20 cellular contexts compared by ENCODE assay signal in genomic region chr22:32142600-32142999, GRCh38. TPM values are rescaled to one million over a fixed set of nuclear protein-coding genes. Genes with fewer than 3 reads are reported as not detected.
A peak's percentile ranks its signal among the peaks of the same experiment; 100 is the strongest.
DNase-seq lines count a peak whose midpoint lies in the region; ATAC-seq and TF ChIP-seq lines count a peak whose summit lies in the region.
"Had no signal": no experiment of that assay in that cellular context is flagged by ENCODE, and none has a peak within 500 bp of the region (broad histone marks: within the 10 kb centered on the region; RNA-seq: fewer than 3 reads in every experiment).

No MANE protein-coding gene starts in this region.

- H3K36me3 Mint-ChIP-seq in T-helper 17 cell (ENCODE audit: low read depth): no peaks in the 10 kb centered on the region
- H3K36me3 Mint-ChIP-seq in activated naive CD4-positive, alpha-beta T cell treated with anti-CD3 and anti-CD28 coated beads, Interleukin-2, amount 50 U/mL, for 72 hours: peaks cover 7 to 11% of the 10 kb centered on the region in 2 donors
- H3K36me3 Mint-ChIP-seq in naive thymus-derived CD8-positive, alpha-beta T cell: peaks cover 0 to 6% (median 3%) of the 10 kb centered on the region in 3 donors

- no peak for ATAC-seq in T-helper 17 cell
- ATAC-seq in activated naive CD4-positive, alpha-beta T cell treated with anti-CD3 and anti-CD28 coated beads, Interleukin-2, amount 50 U/mL, for 72 hours: peak; percentile 17 to 68
- no peak for ATAC-seq in naive thymus-derived CD8-positive, alpha-beta T cell
- ATAC-seq in HG02885 (IDR thresholded peaks at IDR 0.05; ENCODE audit: poor library complexity, unreplicated experiment): no peak
- ATAC-seq: foreskin keratinocyte had no signal

- DNase-seq in activated CD4-positive, alpha-beta T cell treated with anti-CD3 and anti-CD28 coated beads for 4 hours: peak; percentile 28 to 44
- no peak for DNase-seq in activated CD4-positive, alpha-beta T cell treated with anti-CD3 and anti-CD28 coated beads, Interleukin-2, amount 50 U/mL, for 48 hours
- DNase-seq in T-helper 17 cell: no peak
- DNase-seq in activated naive CD4-positive, alpha-beta T cell treated with anti-CD3 and anti-CD28 coated beads, Interleukin-2, amount 50 U/mL, for 72 hours (ENCODE audit: low spot score in 2 of 2): no peak
- DNase-seq in naive thymus-derived CD8-positive, alpha-beta T cell: no peak
- no peak for DNase-seq in foreskin fibroblast
- no peak for DNase-seq in dedifferentiated amniotic fluid mesenchymal stem cell (ENCODE audit: extremely low spot score)
- DNase-seq: aorta, foreskin keratinocyte, hypothalamus, kidney, NCI-H2029 treated with DMSO at 0.1 percent for 48 hours, NCI-H526, nephron progenitor cell, SHP77, tibial artery had no signal

- no peak overlapping the region for H3K4me3 ChIP-seq in foreskin fibroblast (ENCODE audit: low read depth in 1 of 2, low read length in 2 of 2)
- H3K4me3 ChIP-seq: prostate gland, tibial artery had no signal

- peaks cover 44% of the 10 kb centered on the region for H3K4me1 Mint-ChIP-seq in T-helper 17 cell
- peaks cover 18 to 42% (median 27%) of the 10 kb centered on the region in 4 donors for H3K4me1 Mint-ChIP-seq in naive thymus-derived CD8-positive, alpha-beta T cell
- H3K4me1 Mint-ChIP-seq: nephron progenitor cell had no signal

- POLR2A ChIA-PET in naive thymus-derived CD8-positive, alpha-beta T cell (lab: Charles Lee): no interaction called here

- no peaks in the 10 kb centered on the region for H3K27me3 Mint-ChIP-seq in T-helper 17 cell
- no peaks in the 10 kb centered on the region for H3K27me3 Mint-ChIP-seq in naive thymus-derived CD8-positive, alpha-beta T cell
- H3K27me3 Mint-ChIP-seq: memory B cell had no signal

- H3K4me3 Mint-ChIP-seq in T-helper 17 cell: no peak overlapping the region
- H3K4me3 Mint-ChIP-seq in naive thymus-derived CD8-positive, alpha-beta T cell: no peak overlapping the region
- H3K4me3 Mint-ChIP-seq: memory B cell, nephron progenitor cell had no signal

- H3K27ac Mint-ChIP-seq in T-helper 17 cell: peak overlapping the region; percentile 91
- H3K27ac Mint-ChIP-seq in activated naive CD4-positive, alpha-beta T cell treated with anti-CD3 and anti-CD28 coated beads, Interleukin-2, amount 50 U/mL, for 72 hours: peak overlapping the region in 1 of 2 donors; percentile 66
- peak overlapping the region in 6 of 10 donors; percentile 4 to 80 (median 50) for H3K27ac Mint-ChIP-seq in naive thymus-derived CD8-positive, alpha-beta T cell
- H3K27ac Mint-ChIP-seq: memory B cell, nephron progenitor cell had no signal

- no peaks in the 10 kb centered on the region for H3K9me3 ChIP-seq in T-helper 17 cell (ENCODE audit: control insufficient read depth, low read length, poor library complexity, severe bottlenecking)
- H3K9me3 ChIP-seq: prostate gland, tibial artery had no signal

- H3K9me3 Mint-ChIP-seq in activated naive CD4-positive, alpha-beta T cell treated with anti-CD3 and anti-CD28 coated beads, Interleukin-2, amount 50 U/mL, for 72 hours: peaks cover 6 to 7% of the 10 kb centered on the region in 2 donors
- H3K9me3 Mint-ChIP-seq in naive thymus-derived CD8-positive, alpha-beta T cell: peaks cover 0 to 12% (median 7%) of the 10 kb centered on the region in 9 donors

- no peak for TF ChIP-seq CTCF in foreskin fibroblast (IDR thresholded peaks at IDR 0.05; ENCODE audit: low read depth, low read length)

RNA-seq across cellular contexts. Expression of gene C22orf42, which starts 16.5 kb away (rescaled TPM):
- total RNA-seq in T-helper 17 cell: not detected
- not detected for total RNA-seq in activated naive CD4-positive, alpha-beta T cell treated with anti-CD3 and anti-CD28 coated beads, Interleukin-2, amount 50 U/mL, for 72 hours
- not detected for total RNA-seq in naive thymus-derived CD8-positive, alpha-beta T cell
- not detected for polyA plus RNA-seq in naive thymus-derived CD8-positive, alpha-beta T cell
- total RNA-seq: aorta, foreskin keratinocyte, kidney, skeletal muscle tissue had no signal
- polyA plus RNA-seq: aorta, foreskin keratinocyte had no signal

Comparison
In these comparisons a context has a peak if more than half of its experiments do, and no peak if none do; other contexts are left out.
1. DNase-seq: peak in activated CD4-positive, alpha-beta T cell treated with anti-CD3 and anti-CD28 coated beads for 4 hours (2 of 2); none in activated CD4-positive, alpha-beta T cell treated with anti-CD3 and anti-CD28 coated beads, Interleukin-2, amount 50 U/mL, for 48 hours (0 of 2), T-helper 17 cell (0 of 3), activated naive CD4-positive, alpha-beta T cell treated with anti-CD3 and anti-CD28 coated beads, Interleukin-2, amount 50 U/mL, for 72 hours (0 of 2), naive thymus-derived CD8-positive, alpha-beta T cell (0 of 10), foreskin fibroblast (0 of 2) and dedifferentiated amniotic fluid mesenchymal stem cell (single experiment).
2. ATAC-seq: peak in activated naive CD4-positive, alpha-beta T cell treated with anti-CD3 and anti-CD28 coated beads, Interleukin-2, amount 50 U/mL, for 72 hours (2 of 2); none in T-helper 17 cell (single experiment), naive thymus-derived CD8-positive, alpha-beta T cell (0 of 2) and HG02885 (single experiment).